In the genomic region with DNA sequence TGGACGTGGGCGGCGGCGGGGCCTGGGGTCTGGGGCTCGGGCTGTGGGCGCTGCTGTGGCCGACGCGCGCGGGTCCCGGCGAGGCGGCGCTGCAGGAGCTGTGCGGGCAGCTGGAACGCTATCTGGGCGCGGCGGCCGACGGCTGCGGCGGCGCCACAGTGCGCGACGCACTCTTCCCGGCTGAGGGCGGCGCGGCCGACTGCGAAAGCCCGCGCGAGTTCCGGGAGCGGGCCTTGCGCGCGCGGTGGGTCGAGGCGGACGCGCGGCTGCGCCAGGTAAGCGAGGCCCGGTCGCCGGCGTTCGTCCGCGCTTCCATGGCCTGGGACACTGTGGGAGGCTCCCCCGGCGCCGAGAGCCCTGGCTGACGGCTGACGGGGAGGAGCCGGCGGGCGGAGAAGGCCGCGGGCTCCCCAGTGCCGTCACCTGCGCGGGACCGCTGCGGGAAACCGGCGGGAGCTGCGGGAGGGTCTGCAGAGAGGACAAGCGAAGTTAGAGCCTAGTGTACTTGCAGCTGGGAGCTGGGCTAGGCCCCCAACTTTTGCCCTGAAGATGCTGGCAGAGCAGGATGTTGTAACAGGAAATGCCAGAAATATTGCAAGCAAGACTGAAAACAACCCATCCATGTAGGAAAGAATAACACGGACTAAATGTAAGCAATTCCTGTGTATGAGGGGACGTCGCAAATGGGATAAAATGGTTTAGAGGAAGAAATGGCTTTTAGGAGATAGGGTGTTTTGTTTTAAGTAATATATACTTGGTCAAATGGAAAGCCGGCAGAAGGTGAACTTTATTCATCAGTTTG, we compare ENCODE assay signal across 8 cellular contexts. TPM values are rescaled to one million over a fixed set of nuclear protein-coding genes. Genes with fewer than 3 reads are reported as not detected.
A peak's percentile ranks its signal among the peaks of the same experiment; 100 is the strongest.
DNase-seq lines count a peak whose midpoint lies in the region; ATAC-seq and TF ChIP-seq lines count a peak whose summit lies in the region.

No MANE protein-coding gene starts in this region.

- H3K4me3 ChIP-seq in HL-60 (replicated peaks; ENCODE audit: insufficient read depth, low read length): peak overlapping the region; percentile 85

- H3K4me3 Mint-ChIP-seq in CD4-positive, alpha-beta T cell: peak overlapping the region; percentile 88
- H3K4me3 Mint-ChIP-seq in central memory CD8-positive, alpha-beta T cell: peak overlapping the region; percentile 85

- no peaks in the 10 kb centered on the region for H3K27me3 ChIP-seq in CD4-positive, alpha-beta T cell (ENCODE audit: control insufficient read depth, insufficient read depth, low read length)
- no peaks in the 10 kb centered on the region for H3K27me3 ChIP-seq in HL-60 (ENCODE audit: insufficient read depth, poor library complexity, severe bottlenecking)
- no peaks in the 10 kb centered on the region for H3K27me3 ChIP-seq in layer of hippocampus (ENCODE audit: control insufficient read depth, insufficient read depth, low read length)

- peak overlapping the region; percentile 93 for H3K27ac Mint-ChIP-seq in CD4-positive, alpha-beta T cell
- peak overlapping the region; percentile 100 for H3K27ac Mint-ChIP-seq in central memory CD8-positive, alpha-beta T cell (ENCODE audit: low read depth)

- no peaks in the 10 kb centered on the region for H3K9me3 Mint-ChIP-seq in CD4-positive, alpha-beta T cell
- H3K9me3 Mint-ChIP-seq in central memory CD8-positive, alpha-beta T cell: no peaks in the 10 kb centered on the region

- POLR2A ChIA-PET in CD4-positive, alpha-beta T cell (lab: Charles Lee): interaction anchor here (1.0 to 4.2 kb wide), 15 partner anchors 8 to 1906 kb away, joined by 3 to 51 read pairs (median 5); a partner anchor contains a TSS

- CTCF ChIA-PET in CD4-positive, alpha-beta T cell (lab: Charles Lee): interaction anchor here (1.0 to 1.6 kb wide), 4 partner anchors 176 to 280 kb away, joined by 3 to 4 read pairs (median 4); a partner anchor contains a TSS

- peaks cover 38% of the 10 kb centered on the region for H3K36me3 Mint-ChIP-seq in CD4-positive, alpha-beta T cell (ENCODE audit: low read depth)
- H3K36me3 Mint-ChIP-seq in central memory CD8-positive, alpha-beta T cell (ENCODE audit: insufficient read depth): peaks cover 45% of the 10 kb centered on the region

- H3K27me3 Mint-ChIP-seq in CD4-positive, alpha-beta T cell: no peaks in the 10 kb centered on the region
- H3K27me3 Mint-ChIP-seq in central memory CD8-positive, alpha-beta T cell: no peaks in the 10 kb centered on the region

- peaks cover 40% of the 10 kb centered on the region for H3K4me1 Mint-ChIP-seq in CD4-positive, alpha-beta T cell (ENCODE audit: low read depth)
- peaks cover 32% of the 10 kb centered on the region for H3K4me1 Mint-ChIP-seq in central memory CD8-positive, alpha-beta T cell

- H3K9me3 ChIP-seq in CD4-positive, alpha-beta T cell (ENCODE audit: control insufficient read depth, low read length): no peaks in the 10 kb centered on the region

- ATAC-seq in CD4-positive, alpha-beta T cell (ENCODE audit: poor library complexity): peak; percentile 20
- peak; percentile 23 for ATAC-seq in GM19452 (IDR thresholded peaks at IDR 0.05; ENCODE audit: unreplicated experiment)
- ATAC-seq in central memory CD8-positive, alpha-beta T cell (replicated peaks; ENCODE audit: extremely low read depth, poor library complexity, severe bottlenecking): peak; percentile 20

- peak overlapping the region; percentile 99 for H3K27ac ChIP-seq in CD4-positive, alpha-beta T cell (ENCODE audit: low read depth, low read length)
- H3K27ac ChIP-seq in HL-60 (replicated peaks) (peak overlapping the region; percentile 67), layer of hippocampus (ENCODE audit: low read depth, low read length) (peak overlapping the region; percentile 97)

- TF ChIP-seq CTCF in CD4-positive, alpha-beta T cell (IDR thresholded peaks at IDR 0.05): no peak
- TF ChIP-seq CTCF in HL-60 (IDR thresholded peaks at IDR 0.05; ENCODE audit: insufficient read depth, low read length): no peak

- intact Hi-C loops in CD4-positive, alpha-beta T cell (cut with DNase I, micrococcal nuclease): loop anchor here (1.0 to 10.0 kb wide), 4 partner anchors 59 to 206 kb away; a partner anchor contains a TSS

- DNase-seq in CD4-positive, alpha-beta T cell: peak; percentile 9 to 42 (median 23)
- DNase-seq in HL-60 (ENCODE audit: low read depth in 1 of 2, low spot score in 1 of 2): peak in 1 of 2 experiments; percentile 48
- DNase-seq in T-helper 1 cell: peak; percentile 8 to 47 (median 21)
- DNase-seq in central memory CD8-positive, alpha-beta T cell (ENCODE audit: low spot score in 2 of 2): peak in 1 of 2 donors; percentile 25
- peak; percentile 4 for DNase-seq in stimulated activated CD8-positive, alpha-beta memory T cell treated with anti-CD3 and anti-CD28 coated beads, Interleukin-4, amount 100 ng/mL, for 24 hours (ENCODE audit: low read depth)
- no peak for DNase-seq in NCI-H1436 treated with DMSO at 0.1 percent for 48 hours (lab: John Stamatoyannopoulos, UW)

RNA-seq across cellular contexts. Expression of a gene that starts 0.8 kb away (rescaled TPM):
- total RNA-seq in CD4-positive, alpha-beta T cell: 10 to 100 TPM; 86.4 to 87.7 TPM

RNA-seq across cellular contexts. Expression of a gene that starts 4.4 kb away (rescaled TPM):
- not detected for total RNA-seq in CD4-positive, alpha-beta T cell
